ENCODE assay signal across 16 cellular contexts in the genomic region with DNA sequence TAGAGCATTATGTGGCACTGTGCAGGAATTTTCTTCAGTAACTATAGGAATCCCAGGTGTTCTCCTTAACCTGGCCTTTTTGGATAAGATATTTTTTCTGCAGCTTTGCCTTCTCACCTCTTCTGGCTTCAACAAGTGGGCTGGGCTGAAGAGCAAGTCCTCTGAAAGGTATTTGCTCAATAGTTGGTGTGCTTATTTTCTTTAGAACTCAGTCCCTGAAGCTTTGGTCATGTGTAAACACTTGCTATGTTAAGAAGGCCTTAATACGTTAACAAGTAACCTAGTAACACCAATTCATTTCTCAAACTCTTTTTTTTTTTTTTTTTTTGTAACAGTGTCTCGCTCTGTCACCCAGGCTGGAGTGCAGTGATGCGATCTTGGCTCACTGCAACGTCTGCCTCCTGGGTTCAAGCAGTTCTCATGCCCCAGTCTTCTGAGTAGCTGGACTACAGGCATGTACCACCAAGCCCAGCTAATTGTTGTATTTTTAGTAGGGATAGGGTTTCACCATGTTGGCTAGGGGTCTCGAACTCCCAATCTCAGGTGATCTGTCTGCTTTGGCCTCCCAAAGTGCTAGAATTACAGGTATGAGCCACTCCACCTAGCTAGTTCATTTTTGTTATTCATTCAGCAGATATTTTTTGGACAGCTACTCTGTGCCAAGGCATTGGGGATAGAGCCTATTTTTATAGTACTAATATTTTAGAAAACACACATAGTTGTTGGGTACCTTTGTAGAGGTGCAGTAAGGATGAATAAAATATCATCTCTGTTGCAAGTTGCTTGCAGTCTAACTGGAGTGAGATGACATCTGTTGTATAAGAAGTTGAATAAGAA.
"Had no signal": no experiment of that assay in that cellular context is flagged by ENCODE, and none has a peak within 500 bp of the region (broad histone marks: within the 10 kb centered on the region; RNA-seq: fewer than 3 reads in every experiment).

No MANE protein-coding gene starts in this region.

- H3K4me3 ChIP-seq: esophagus muscularis mucosa had no signal

- DNase-seq: activated CD4-positive, alpha-beta memory T cell treated with anti-CD3 and anti-CD28 coated beads for 36 hours; activated CD4-positive, alpha-beta T cell treated with anti-CD3 and anti-CD28 coated beads for 1 hour; activated gamma-delta T cell; activated T-cell treated with anti-CD3 and anti-CD28 coated beads, Interleukin-2, amount 50 U/mL, for 48 hours; amygdala; brain microvascular endothelial cell; dermis blood vessel endothelial cell; head of caudate nucleus; naive thymus-derived CD8-positive, alpha-beta T cell; nucleus accumbens; stimulated activated CD4-positive, alpha-beta T cell treated with anti-CD3 and anti-CD28 coated beads, Interleukin-4, amount 100 ng/mL, for 1 hour; SW 1271; T-helper 9 cell had no signal

- H3K9me3 ChIP-seq: esophagus muscularis mucosa had no signal

- H3K27me3 ChIP-seq: brain microvascular endothelial cell, esophagus muscularis mucosa had no signal

- FAIRE-seq: endometrium, urothelium cell line had no signal

- H3K27ac ChIP-seq: brain microvascular endothelial cell, esophagus muscularis mucosa had no signal

- ATAC-seq: naive thymus-derived CD8-positive, alpha-beta T cell had no signal

- H3K36me3 ChIP-seq: brain microvascular endothelial cell, esophagus muscularis mucosa had no signal
